ENCODE assay signal across 7 cellular contexts in the genomic region with DNA sequence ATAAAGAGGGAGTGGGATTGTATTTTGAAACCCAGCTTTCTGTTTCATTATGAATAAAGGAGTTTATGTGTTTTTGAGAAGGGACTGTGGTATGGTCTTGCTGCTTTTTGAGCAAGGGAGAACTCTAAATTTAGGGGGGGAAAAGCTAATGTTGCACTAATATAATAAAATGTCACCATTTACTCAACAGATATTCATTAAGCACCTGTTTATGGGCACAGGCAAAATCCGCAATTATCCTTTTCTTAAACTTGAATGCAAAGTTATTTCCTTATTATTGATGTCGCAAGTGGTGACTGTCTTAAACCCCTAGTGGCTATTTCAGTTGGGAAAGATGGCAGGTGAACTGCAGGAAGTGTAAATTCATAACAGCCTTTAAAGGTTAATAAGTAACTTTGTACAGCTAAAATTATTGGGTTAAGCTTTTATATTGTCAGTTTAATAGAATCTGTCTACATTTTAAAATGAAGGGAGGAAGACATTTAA. TPM values are rescaled to one million over a fixed set of nuclear protein-coding genes. Genes with fewer than 3 reads are reported as not detected.
DNase-seq lines count a peak whose midpoint lies in the region; ATAC-seq and TF ChIP-seq lines count a peak whose summit lies in the region.

No MANE protein-coding gene starts in this region.

- H3K27ac ChIP-seq in stomach, result peak overlapping the region in 4 of 5 donors; percentile 94 to 96 (median 96)

- H3K4me3 ChIP-seq in GM08714 (ENCODE audit: low read length) (peak overlapping the region; percentile 100; the same call in 1 of the 2 replicates), stomach (peak overlapping the region; percentile 76 to 98 (median 88))

- no peak for TF ChIP-seq EP300 in stomach (IDR thresholded peaks at IDR 0.05)

- H3K27me3 Mint-ChIP-seq in activated CD8-positive, alpha-beta T cell treated with anti-CD3 and anti-CD28 coated beads for 36 hours, result no peaks in the 10 kb centered on the region
- H3K27me3 Mint-ChIP-seq in immature natural killer cell (ENCODE audit: low read depth in 3 of 3), result peaks cover 10 to 20% (median 11%) of the 10 kb centered on the region in 3 donors

- no peaks in the 10 kb centered on the region for H3K27me3 ChIP-seq in stomach

- CTCF ChIA-PET in activated CD8-positive, alpha-beta T cell treated with anti-CD3 and anti-CD28 coated beads for 36 hours (lab: Charles Lee), result interaction anchor here (0.8 to 5.3 kb wide), 26 partner anchors 9 to 150 kb away, joined by 3 to 28 read pairs (median 4); a partner anchor contains a TSS

- peaks cover 35% of the 10 kb centered on the region for H3K4me1 Mint-ChIP-seq in activated CD8-positive, alpha-beta T cell treated with anti-CD3 and anti-CD28 coated beads for 36 hours (ENCODE audit: low read depth)
- peaks cover 62 to 66% of the 10 kb centered on the region in 2 donors for H3K4me1 Mint-ChIP-seq in immature natural killer cell

- peak; percentile 49 for TF ChIP-seq CTCF in activated CD8-positive, alpha-beta T cell treated with anti-CD3 and anti-CD28 coated beads for 36 hours (IDR thresholded peaks at IDR 0.05)
- peak in 5 of 7 experiments; percentile 21 to 49 (median 40) for TF ChIP-seq CTCF in stomach (IDR thresholded peaks at IDR 0.05)

- peak overlapping the region; percentile 89 for H3K27ac Mint-ChIP-seq in activated CD8-positive, alpha-beta T cell treated with anti-CD3 and anti-CD28 coated beads for 36 hours
- peak overlapping the region; percentile 74 to 99 (median 94) for H3K27ac Mint-ChIP-seq in immature natural killer cell

- H3K9me3 Mint-ChIP-seq in activated CD8-positive, alpha-beta T cell treated with anti-CD3 and anti-CD28 coated beads for 36 hours, result peaks cover 2% of the 10 kb centered on the region
- no peaks in the 10 kb centered on the region for H3K9me3 Mint-ChIP-seq in immature natural killer cell

- no peaks in the 10 kb centered on the region for H3K36me3 ChIP-seq in stomach

- no peak for TF ChIP-seq POLR2A in stomach (IDR thresholded peaks at IDR 0.05)

- ATAC-seq in GM21529 (IDR thresholded peaks at IDR 0.05; ENCODE audit: unreplicated experiment), result peak; percentile 23
- ATAC-seq in activated CD8-positive, alpha-beta T cell treated with anti-CD3 and anti-CD28 coated beads for 36 hours, result no peak
- ATAC-seq in GM19328 (IDR thresholded peaks at IDR 0.05; ENCODE audit: unreplicated experiment), result no peak

- POLR2A ChIA-PET in activated CD8-positive, alpha-beta T cell treated with anti-CD3 and anti-CD28 coated beads for 36 hours (lab: Charles Lee), result interaction anchor here (1.0 to 15.5 kb wide), 18 partner anchors 10 to 127 kb away, joined by 3 to 170 read pairs (median 6); a partner anchor contains a TSS

- H3K36me3 Mint-ChIP-seq in activated CD8-positive, alpha-beta T cell treated with anti-CD3 and anti-CD28 coated beads for 36 hours (ENCODE audit: low read depth), result peaks cover 45% of the 10 kb centered on the region
- no peaks in the 10 kb centered on the region for H3K36me3 Mint-ChIP-seq in immature natural killer cell

- peak overlapping the region; percentile 86 for H3K4me3 Mint-ChIP-seq in activated CD8-positive, alpha-beta T cell treated with anti-CD3 and anti-CD28 coated beads for 36 hours
- H3K4me3 Mint-ChIP-seq in immature natural killer cell, result peak overlapping the region; percentile 84 to 99 (median 91)

- intact Hi-C loops in activated CD8-positive, alpha-beta T cell treated with anti-CD3 and anti-CD28 coated beads for 36 hours (cut with micrococcal nuclease), result no loop called here
- intact Hi-C loops in stomach (cut with DNase I; ENCODE audit: low total_unique reads), result no loop called here

- DNase-seq in KG1 (lab: John Stamatoyannopoulos, UW) (peak; percentile 14), immature natural killer cell (peak; percentile 49 to 62 (median 52)), stomach (no peak)
- no peak for DNase-seq in activated CD8-positive, alpha-beta T cell treated with anti-CD3 and anti-CD28 coated beads for 36 hours

- peaks cover 7 to 47% (median 23%) of the 10 kb centered on the region in 4 donors for H3K4me1 ChIP-seq in stomach

- H3K9me3 ChIP-seq in stomach, result no peaks in the 10 kb centered on the region

- WGBS in stomach, 5 donors, result 8 to 24% (median 17%) methylated on average over 2 of the region's 2 CpGs

RNA-seq across cellular contexts. Expression of a gene that starts 1.5 kb away (rescaled TPM):
- 100 to 1,000 TPM; 100 to 102 TPM for total RNA-seq in activated CD8-positive, alpha-beta T cell treated with anti-CD3 and anti-CD28 coated beads for 36 hours
- polyA plus RNA-seq in immature natural killer cell, result 100 to 1,000 TPM; 296 to 536 (median 342) TPM
- 10 to 100 TPM; 11.0 to 87.9 (median 23.7) TPM for total RNA-seq in stomach
- 10 to 100 TPM; 13.3 to 35.0 (median 17.6) TPM for polyA plus RNA-seq in stomach

Comparison
In these comparisons a context has a peak if more than half of its experiments do, and no peak if none do; other contexts are left out.
1. DNase-seq: peak in KG1 (single experiment) and immature natural killer cell (3 of 3); none in activated CD8-positive, alpha-beta T cell treated with anti-CD3 and anti-CD28 coated beads for 36 hours (single experiment) and stomach (single experiment).